ENCODE assay signal across 31 cellular contexts in genomic region chr18:21203842-21204241, GRCh38. TPM values are rescaled to one million over a fixed set of nuclear protein-coding genes. Genes with fewer than 3 reads are reported as not detected.
"Had no signal": no experiment of that assay in that cellular context is flagged by ENCODE, and none has a peak within 500 bp of the region (broad histone marks: within the 10 kb centered on the region; RNA-seq: fewer than 3 reads in every experiment).

No MANE protein-coding gene starts in this region.

- H3K9me3 Mint-ChIP-seq: activated CD8-positive, alpha-beta T cell treated with anti-CD3 and anti-CD28 coated beads for 36 hours; activated naive CD4-positive, alpha-beta T cell treated with anti-CD3 and anti-CD28 coated beads, Interleukin-2, amount 10 ng/mL, durations not matched to agents 7 days and 5 days; activated T-cell treated with anti-CD3 and anti-CD28 coated beads, Interleukin-2, amount 50 U/mL, for 24 hours had no signal

- H3K4me3 Mint-ChIP-seq: activated CD8-positive, alpha-beta T cell treated with anti-CD3 and anti-CD28 coated beads for 36 hours; activated naive CD4-positive, alpha-beta T cell treated with anti-CD3 and anti-CD28 coated beads, Interleukin-2, amount 10 ng/mL, durations not matched to agents 7 days and 5 days; activated naive CD8-positive, alpha-beta T cell; activated naive CD8-positive, alpha-beta T cell treated with anti-CD3 and anti-CD28 coated beads, Interleukin-2, amount 50 U/mL, for 24 hours; activated T-cell treated with anti-CD3 and anti-CD28 coated beads, Interleukin-2, amount 50 U/mL, for 24 hours; brain had no signal

- H3K9me3 ChIP-seq: SJSA1 had no signal

- DNase-seq: activated CD4-positive, alpha-beta T cell treated with anti-CD3 and anti-CD28 coated beads for 1 hour; activated CD4-positive, alpha-beta T cell treated with anti-CD3 and anti-CD28 coated beads for 48 hours; activated CD4-positive, alpha-beta T cell treated with anti-CD3 and anti-CD28 coated beads, Interleukin-2, amount 50 U/mL, for 4 hours; activated CD4-positive, CD25-positive, alpha-beta regulatory T cell; activated CD8-positive, alpha-beta T cell treated with anti-CD3 and anti-CD28 coated beads for 36 hours; activated naive CD4-positive, alpha-beta T cell treated with anti-CD3 and anti-CD28 coated beads, Interleukin-2, amount 10 ng/mL, durations not matched to agents 7 days and 5 days; activated naive CD8-positive, alpha-beta T cell treated with anti-CD3 and anti-CD28 coated beads, Interleukin-2, amount 50 U/mL, for 24 hours; activated T-cell treated with anti-CD3 and anti-CD28 coated beads, Interleukin-2, amount 50 U/mL, for 24 hours; anterior cingulate cortex; cerebellar nuclear complex; NCI-H1092 treated with DMSO at 0.1 percent for 48 hours; NCI-H1417; NCI-H146; NCI-H187; NCI-H2029 treated with DMSO at 0.1 percent for 48 hours; NCI-H2107; NCI-H2171; NCI-H510A; NCI-H526; NCI-H774; PC-9; Right ventricle myocardium superior; SW 1271; T-helper 1 cell; T-helper 2 cell; T-helper 9 cell had no signal

- H3K4me1 ChIP-seq: SJSA1 had no signal

- H3K27ac ChIP-seq: PC-9, SJSA1, VCaP had no signal

- H3K36me3 ChIP-seq: SJSA1 had no signal

- H3K4me2 ChIP-seq: PC-9 had no signal

- H3K27me3 Mint-ChIP-seq: activated naive CD4-positive, alpha-beta T cell treated with anti-CD3 and anti-CD28 coated beads, Interleukin-2, amount 10 ng/mL, durations not matched to agents 7 days and 5 days; activated naive CD8-positive, alpha-beta T cell treated with anti-CD3 and anti-CD28 coated beads, Interleukin-2, amount 50 U/mL, for 24 hours had no signal

- ATAC-seq: activated CD8-positive, alpha-beta T cell treated with anti-CD3 and anti-CD28 coated beads for 36 hours; activated naive CD8-positive, alpha-beta T cell treated with anti-CD3 and anti-CD28 coated beads, Interleukin-2, amount 50 U/mL, for 24 hours had no signal

- H2AFZ ChIP-seq: PC-9 had no signal

- H3K4me1 Mint-ChIP-seq: activated naive CD4-positive, alpha-beta T cell treated with anti-CD3 and anti-CD28 coated beads, Interleukin-2, amount 10 ng/mL, durations not matched to agents 7 days and 5 days; activated naive CD8-positive, alpha-beta T cell treated with anti-CD3 and anti-CD28 coated beads, Interleukin-2, amount 50 U/mL, for 24 hours; brain had no signal

- H3K36me3 Mint-ChIP-seq: activated naive CD4-positive, alpha-beta T cell treated with anti-CD3 and anti-CD28 coated beads, Interleukin-2, amount 10 ng/mL, durations not matched to agents 7 days and 5 days; activated naive CD8-positive, alpha-beta T cell; brain had no signal

- H3K4me3 ChIP-seq: PC-9, SJSA1 had no signal

- H3K27ac Mint-ChIP-seq: activated CD8-positive, alpha-beta T cell treated with anti-CD3 and anti-CD28 coated beads for 36 hours; activated naive CD4-positive, alpha-beta T cell treated with anti-CD3 and anti-CD28 coated beads, Interleukin-2, amount 10 ng/mL, durations not matched to agents 7 days and 5 days; activated naive CD8-positive, alpha-beta T cell; activated naive CD8-positive, alpha-beta T cell treated with anti-CD3 and anti-CD28 coated beads, Interleukin-2, amount 50 U/mL, for 24 hours; activated T-cell treated with anti-CD3 and anti-CD28 coated beads, Interleukin-2, amount 50 U/mL, for 24 hours; brain had no signal

RNA-seq across cellular contexts. Expression of gene GREB1L, which starts 38.2 kb away (rescaled TPM):
- total RNA-seq: activated CD8-positive, alpha-beta T cell treated with anti-CD3 and anti-CD28 coated beads for 36 hours; OCI-LY7 had no signal
